ENCODE assay signal across 13 cellular contexts in genomic region chr7:76502836-76503235, GRCh38. TPM values are rescaled to one million over a fixed set of nuclear protein-coding genes. Genes with fewer than 3 reads are reported as not detected.
DNase-seq lines count a peak whose midpoint lies in the region; FAIRE-seq and TF ChIP-seq lines count a peak whose summit lies in the region.
"Not testable (repeated sequence)": the region's sequence is repeated elsewhere in the genome, so short reads cannot be mapped to it uniquely, and the experiment has no call there.
"Had no signal": no experiment of that assay in that cellular context is flagged by ENCODE, and none has a peak within 500 bp of the region (broad histone marks: within the 10 kb centered on the region; RNA-seq: fewer than 3 reads in every experiment).

No MANE protein-coding gene starts in this region.

- DNase-seq in AG20443 (ENCODE audit: low spot score) (peak; percentile 1), H9 (peak; percentile 20), endodermal cell (peak; percentile 34), kidney (peak; percentile 61), posterior vena cava (ENCODE audit: low spot score) (peak; percentile 54), type B pancreatic cell (ENCODE audit: extremely low spot score, unreplicated experiment) (peak; percentile 52)
- DNase-seq in activated CD4-positive, alpha-beta T cell treated with anti-CD3 and anti-CD28 coated beads, Interleukin-2, amount 10 ng/mL, durations not matched to agents 24 days and 14 days: peak; percentile 51
- DNase-seq in bronchial epithelial cell (ENCODE audit: low read depth): not testable (repeated sequence)

- peak; percentile 62 for FAIRE-seq in bronchial epithelial cell (lab: Jason Lieb, UNC)
- not testable (repeated sequence) for FAIRE-seq in kidney (lab: Jason Lieb, UNC)

- not testable (repeated sequence) for H3K4me1 Mint-ChIP-seq in H9; activated CD4-positive, alpha-beta T cell treated with anti-CD3 and anti-CD28 coated beads, Interleukin-2, amount 10 ng/mL, durations not matched to agents 24 days and 14 days; endodermal cell; type B pancreatic cell (ENCODE audit: unreplicated experiment)

- H3K36me3 Mint-ChIP-seq in H9 (ENCODE audit: insufficient read depth in 1 of 3, low read depth in 3 of 3) (peaks cover 0 to 25% (median 6%) of the 10 kb centered on the region in 3 experiments; a peak in 5 of 7 replicates), endodermal cell (ENCODE audit: low read depth) (peaks cover 12% of the 10 kb centered on the region)
- not testable (repeated sequence) for H3K36me3 Mint-ChIP-seq in activated CD4-positive, alpha-beta T cell treated with anti-CD3 and anti-CD28 coated beads, Interleukin-2, amount 10 ng/mL, durations not matched to agents 24 days and 14 days (ENCODE audit: low read depth); type B pancreatic cell

- not testable (repeated sequence) for H3K23me2 ChIP-seq in H9 (ENCODE audit: insufficient read length, low read depth, low read length, poor library complexity, severe bottlenecking)

- not testable (repeated sequence) for H3K9me3 Mint-ChIP-seq in H9; activated CD4-positive, alpha-beta T cell treated with anti-CD3 and anti-CD28 coated beads, Interleukin-2, amount 10 ng/mL, durations not matched to agents 24 days and 14 days; endodermal cell; type B pancreatic cell

- not testable (repeated sequence) for H3K18ac ChIP-seq in H9 (ENCODE audit: insufficient read length, low read depth, low read length)

- H2BK15ac ChIP-seq in H9 (ENCODE audit: low read depth, low read length): not testable (repeated sequence)

- H3K27ac Mint-ChIP-seq in H9: peak overlapping the region in 1 of 3 experiments; percentile 64; a peak in 1 of 7 replicates
- not testable (repeated sequence) for H3K27ac Mint-ChIP-seq in activated CD4-positive, alpha-beta T cell treated with anti-CD3 and anti-CD28 coated beads, Interleukin-2, amount 10 ng/mL, durations not matched to agents 24 days and 14 days; endodermal cell; type B pancreatic cell

- H3K23ac ChIP-seq in H9 (ENCODE audit: insufficient read length, low read depth, low read length): not testable (repeated sequence)

- H3K4me3 ChIP-seq in bronchial epithelial cell (ENCODE audit: low read depth, low read length); endodermal cell (ENCODE audit: low read length); kidney (ENCODE audit: low read length in 2 of 2): not testable (repeated sequence)

- H2BK120ac ChIP-seq in H9 (ENCODE audit: low read depth, low read length, poor library complexity, severe bottlenecking): not testable (repeated sequence)

- not testable (repeated sequence) for H3K56ac ChIP-seq in H9 (ENCODE audit: insufficient read length, low read depth, low read length)

- H3K27me3 Mint-ChIP-seq in H9 (ENCODE audit: low read depth); activated CD4-positive, alpha-beta T cell treated with anti-CD3 and anti-CD28 coated beads, Interleukin-2, amount 10 ng/mL, durations not matched to agents 24 days and 14 days; endodermal cell (ENCODE audit: insufficient read depth); type B pancreatic cell: not testable (repeated sequence)

- H3K4me3 Mint-ChIP-seq in H9; activated CD4-positive, alpha-beta T cell treated with anti-CD3 and anti-CD28 coated beads, Interleukin-2, amount 10 ng/mL, durations not matched to agents 24 days and 14 days; endodermal cell; type B pancreatic cell: not testable (repeated sequence)

- H3K4me1 ChIP-seq in H9 (ENCODE audit: insufficient read depth, low read length); endodermal cell (ENCODE audit: control insufficient read depth, insufficient read depth, low read length); kidney (ENCODE audit: control insufficient read depth in 1 of 2, insufficient read depth in 1 of 2, low read depth in 1 of 2, low read length in 2 of 2): not testable (repeated sequence)

- not testable (repeated sequence) for H3K4ac ChIP-seq in H9 (ENCODE audit: low read depth, low read length)

- not testable (repeated sequence) for H3K79me1 ChIP-seq in H9 (ENCODE audit: insufficient read depth, low read depth, low read length, poor library complexity, severe bottlenecking)

- not testable (repeated sequence) for H4K20me1 ChIP-seq in H9 (ENCODE audit: control insufficient read depth, insufficient read depth, insufficient read length)

- WGBS in H9 (ENCODE audit: extremely low coverage, insufficient read length, low lambda C conversion rate): no CpG with 5 or more reads among the region's 16 CpGs
- 87 to 89% methylated on average over 12 to 15 of the region's 16 CpGs for WGBS in endodermal cell (ENCODE audit: insufficient coverage in 1 of 2, insufficient read length in 1 of 2), 2 experiments

- H2BK5ac ChIP-seq in H9 (ENCODE audit: insufficient read length, low read length): not testable (repeated sequence)

- peaks cover 14% of the 10 kb centered on the region for H3K36me3 ChIP-seq in bronchial epithelial cell (ENCODE audit: control insufficient read depth, insufficient read depth, low read length)
- not testable (repeated sequence) for H3K36me3 ChIP-seq in endodermal cell (ENCODE audit: control insufficient read depth, insufficient read depth, low read length); kidney (ENCODE audit: control insufficient read depth in 1 of 2, insufficient read depth in 2 of 2, low read length in 2 of 2)

- not testable (repeated sequence) for H3K14ac ChIP-seq in H9 (ENCODE audit: insufficient read depth, low read length)

- H4K8ac ChIP-seq in H9 (replicated peaks; ENCODE audit: insufficient read length, low read depth, low read length): not testable (repeated sequence)

- H2BK20ac ChIP-seq in H9 (ENCODE audit: low read depth, low read length, poor library complexity, severe bottlenecking): not testable (repeated sequence)

- H2AK5ac ChIP-seq in H9 (ENCODE audit: insufficient read length, low read length): not testable (repeated sequence)

- H3T11ph ChIP-seq in H9 (ENCODE audit: low read length): not testable (repeated sequence)

- not testable (repeated sequence) for H3K9me3 ChIP-seq in H9 (ENCODE audit: control insufficient read depth, low read depth, low read length); endodermal cell (ENCODE audit: control insufficient read depth, low read length); kidney (ENCODE audit: control insufficient read depth in 1 of 2, low read length in 2 of 2)

- H3K4me2 ChIP-seq in H9 (ENCODE audit: insufficient read depth, insufficient read length, low read length): not testable (repeated sequence)

- not testable (repeated sequence) for H4K5ac ChIP-seq in H9 (ENCODE audit: insufficient read length, low read depth, low read length)

- not testable (repeated sequence) for H3K79me2 ChIP-seq in H9 (ENCODE audit: insufficient read depth, low read length)

- not testable (repeated sequence) for TF ChIP-seq CTCF in H9 (conservative IDR thresholded peaks at IDR 0.05); bronchial epithelial cell (IDR thresholded peaks at IDR 0.05; ENCODE audit: insufficient read depth, low read length, severe bottlenecking); endodermal cell (conservative IDR thresholded peaks at IDR 0.05); kidney (IDR thresholded peaks at IDR 0.05; ENCODE audit: borderline replicate concordance, extremely low read depth, insufficient read depth); type B pancreatic cell (conservative IDR thresholded peaks at IDR 0.05)

- not testable (repeated sequence) for H3K27ac ChIP-seq in H9 (ENCODE audit: insufficient read length, low read depth, low read length); endodermal cell (ENCODE audit: low read depth, low read length); kidney (ENCODE audit: low read depth in 2 of 2, low read length in 2 of 2)

- H4K91ac ChIP-seq in H9 (ENCODE audit: insufficient read length, low read depth, low read length): not testable (repeated sequence)

- H3K9ac ChIP-seq in H9 (ENCODE audit: extremely low read depth, insufficient read length, low read length); endodermal cell (ENCODE audit: extremely low read depth, low read length, poor library complexity, severe bottlenecking); kidney (ENCODE audit: low read length in 2 of 2): not testable (repeated sequence)

- not testable (repeated sequence) for H2AFZ ChIP-seq in H9 (ENCODE audit: low read length)

- intact Hi-C loops in activated CD4-positive, alpha-beta T cell treated with anti-CD3 and anti-CD28 coated beads, Interleukin-2, amount 10 ng/mL, durations not matched to agents 24 days and 14 days (cut with micrococcal nuclease); kidney (cut with DNase I): not testable (repeated sequence)
- intact Hi-C loops in posterior vena cava (cut with DNase I): loop anchor here in 1 of 2 donors (5.0 kb wide), 1 partner anchor 494 kb away; no protein-coding TSS in a partner anchor

- H2BK12ac ChIP-seq in H9 (ENCODE audit: insufficient read length, low read depth, low read length): not testable (repeated sequence)

- not testable (repeated sequence) for H3K27me3 ChIP-seq in H9 (ENCODE audit: insufficient read depth, low read length); bronchial epithelial cell (ENCODE audit: control insufficient read depth, insufficient read depth, low read length); endodermal cell (ENCODE audit: control insufficient read depth, insufficient read depth, low read length, poor library complexity, severe bottlenecking)

RNA-seq across cellular contexts. Expression of gene UPK3B, which starts 7.5 kb away (rescaled TPM):
- total RNA-seq in H9 (2021) (2.1 and 3.5 TPM in 2 replicates), bronchial epithelial cell (0.26 and 2.6 TPM in 2 replicates), endodermal cell (1 to 10 TPM; 1.2 to 2.3 TPM), kidney (1.9 TPM), posterior vena cava (1 to 10 TPM in 1 of 2 donors, under 1 TPM in 1; 0.37 to 1.1 TPM), type B pancreatic cell (ENCODE audit: low replicate concordance) (10.7 and 11.2 TPM in 2 replicates)
- total RNA-seq in activated CD4-positive, alpha-beta T cell treated with anti-CD3 and anti-CD28 coated beads, Interleukin-2, amount 10 ng/mL, durations not matched to agents 24 days and 14 days: 1.1 and 1.2 TPM in 2 replicates
- 0.39 TPM for polyA plus RNA-seq in endodermal cell (2013, experiment 1 of 2)
- polyA plus RNA-seq in endodermal cell (2013, experiment 2 of 2): 0.66 TPM
- 0.15 TPM for polyA plus RNA-seq in kidney (ENCODE audit: insufficient read depth, low read depth, low replicate concordance)
- total RNA-seq: Daoy, HepG2 had no signal
- polyA plus RNA-seq: CD14-positive monocyte; CD4-positive, alpha-beta memory T cell; HepG2 had no signal

RNA-seq across cellular contexts. Expression of gene SPDYE16, which starts 40.3 kb away (rescaled TPM):
- total RNA-seq in H9 (2021) (not detected in 2 replicates), bronchial epithelial cell (not detected in 2 replicates), endodermal cell (under 1 TPM in 1 of 2 donors, not detected in 1; 0.37 TPM), kidney (0.31 TPM), posterior vena cava (under 1 TPM; 0.10 to 0.28 TPM), type B pancreatic cell (ENCODE audit: low replicate concordance) (0.19 and 0.51 TPM in 2 replicates)
- total RNA-seq in activated CD4-positive, alpha-beta T cell treated with anti-CD3 and anti-CD28 coated beads, Interleukin-2, amount 10 ng/mL, durations not matched to agents 24 days and 14 days: 0.47 TPM in 1 of 2 replicates, not detected in the other
- not detected for polyA plus RNA-seq in endodermal cell (2013, experiment 1 of 2)
- polyA plus RNA-seq in endodermal cell (2013, experiment 2 of 2): not detected
- not detected for polyA plus RNA-seq in kidney (ENCODE audit: insufficient read depth, low read depth, low replicate concordance)
- polyA plus RNA-seq: A549, CD14-positive monocyte, HepG2 had no signal

RNA-seq across cellular contexts. Expression of gene DTX2, which starts 41.3 kb away (rescaled TPM):
- total RNA-seq in H9 (2021) (43.1 and 48.8 TPM in 2 replicates), bronchial epithelial cell (10.8 and 13.2 TPM in 2 replicates), endodermal cell (10 to 100 TPM; 34.1 to 38.3 TPM), kidney (21.6 TPM), posterior vena cava (10 to 100 TPM; 24.6 to 25.2 TPM), type B pancreatic cell (ENCODE audit: low replicate concordance) (30.1 and 30.6 TPM in 2 replicates)
- 23.7 and 26.3 TPM in 2 replicates for total RNA-seq in activated CD4-positive, alpha-beta T cell treated with anti-CD3 and anti-CD28 coated beads, Interleukin-2, amount 10 ng/mL, durations not matched to agents 24 days and 14 days
- 16.5 TPM for polyA plus RNA-seq in endodermal cell (2013, experiment 1 of 2)
- 18.1 TPM for polyA plus RNA-seq in endodermal cell (2013, experiment 2 of 2)
- polyA plus RNA-seq in kidney (ENCODE audit: insufficient read depth, low read depth, low replicate concordance): 8.1 TPM
